Comparison of ENCODE assay signal across 18 cellular contexts in genomic region chr2:85398426-85399182, GRCh38. TPM values are rescaled to one million over a fixed set of nuclear protein-coding genes. Genes with fewer than 3 reads are reported as not detected.
DNase-seq lines count a peak whose midpoint lies in the region; ATAC-seq and TF ChIP-seq lines count a peak whose summit lies in the region.
"Had no signal": no experiment of that assay in that cellular context is flagged by ENCODE, and none has a peak within 500 bp of the region (broad histone marks: within the 10 kb centered on the region; RNA-seq: fewer than 3 reads in every experiment).

No MANE protein-coding gene starts in this region.

- no peak for TF ChIP-seq POLR2A in suprapubic skin (IDR thresholded peaks at IDR 0.05)

- ATAC-seq in RWPE2 (ENCODE audit: low read depth), result no peak
- no peak for ATAC-seq in HG03196 (IDR thresholded peaks at IDR 0.05; ENCODE audit: unreplicated experiment)
- ATAC-seq in HG02571 (IDR thresholded peaks at IDR 0.05; ENCODE audit: unreplicated experiment), result no peak
- ATAC-seq: stimulated activated naive B cell treated with anti-CD40 and anti-IgM and Interleukin-4, amounts not matched to agents 10 μg/mL and 1 μg/mL and 100 μg/mL, for 72 hours had no signal

- no peak overlapping the region for H3K4me3 ChIP-seq in RWPE2 (ENCODE audit: severe bottlenecking)
- no peak overlapping the region for H3K4me3 ChIP-seq in suprapubic skin
- H3K4me3 ChIP-seq: right lobe of liver, upper lobe of left lung had no signal

- peak; percentile 21 for DNase-seq in GM13976 (ENCODE audit: low spot score)
- DNase-seq in RWPE2 (ENCODE audit: low spot score), result peak; percentile 52
- DNase-seq in neural crest cell (ENCODE audit: low read depth, low spot score), result no peak
- DNase-seq in suprapubic skin (ENCODE audit: low spot score in 2 of 2), result peak in 1 of 2 donors; percentile 60
- no peak for DNase-seq in dermis blood vessel endothelial cell
- DNase-seq: activated CD4-positive, alpha-beta T cell treated with anti-CD3 and anti-CD28 coated beads, Interleukin-2, amount 50 U/mL, for 1 hour; activated CD8-positive, alpha-beta memory T cell treated with anti-CD3 and anti-CD28 coated beads, Interleukin-2, amount 50 U/mL, for 4 hours; NCI-H1417 treated with DMSO at 0.1 percent for 48 hours; NCI-H2171 treated with DMSO at 0.1 percent for 48 hours; NCI-H69; nucleus accumbens; Right ventricle myocardium superior; stimulated activated naive B cell treated with anti-CD40 and anti-IgM and Interleukin-4, amounts not matched to agents 10 μg/mL and 1 μg/mL and 100 μg/mL, for 72 hours had no signal

- H3K4me1 Mint-ChIP-seq in neural crest cell, result no peaks in the 10 kb centered on the region

- in situ Hi-C loops in GM13976 (cut with MboI; ENCODE audit: low sequenced_read_pairs, unreplicated experiment), result no loop called here

- peak overlapping the region; percentile 94 for H3K27ac Mint-ChIP-seq in neural crest cell (ENCODE audit: unreplicated experiment)

- H3K36me3 Mint-ChIP-seq in neural crest cell (ENCODE audit: low read depth), result peaks cover 3% of the 10 kb centered on the region

- TF ChIP-seq CTCF in GM13976 (IDR thresholded peaks at IDR 0.05; ENCODE audit: borderline replicate concordance, control extremely low read depth, extremely low read depth, insufficient read depth, missing control alignments) (no peak), RWPE2 (IDR thresholded peaks at IDR 0.05; ENCODE audit: poor library complexity, severe bottlenecking) (no peak), neural crest cell (conservative IDR thresholded peaks at IDR 0.05) (no peak), suprapubic skin (IDR thresholded peaks at IDR 0.05) (no peak)

- H3K9me3 Mint-ChIP-seq in neural crest cell, result peaks cover 2% of the 10 kb centered on the region

- H3K36me3 ChIP-seq in RWPE2 (ENCODE audit: low read depth) (peaks cover 82% of the 10 kb centered on the region), suprapubic skin (peaks cover 47% of the 10 kb centered on the region)
- H3K36me3 ChIP-seq: right lobe of liver had no signal

- no peak overlapping the region for H3K4me3 Mint-ChIP-seq in neural crest cell
- H3K4me3 Mint-ChIP-seq: stimulated activated naive B cell treated with anti-CD40 and anti-IgM and Interleukin-4, amounts not matched to agents 10 μg/mL and 1 μg/mL and 100 μg/mL, for 72 hours had no signal

- H3K27me3 ChIP-seq in RWPE2 (ENCODE audit: insufficient read depth, poor library complexity, severe bottlenecking) (no peaks in the 10 kb centered on the region), suprapubic skin (no peaks in the 10 kb centered on the region)
- H3K27me3 ChIP-seq: right lobe of liver, upper lobe of left lung had no signal

- H3K27ac ChIP-seq in RWPE2 (ENCODE audit: poor library complexity, severe bottlenecking), result no peak overlapping the region
- peak overlapping the region; percentile 4 for H3K27ac ChIP-seq in suprapubic skin
- H3K27ac ChIP-seq: right lobe of liver had no signal

- H3K4me1 ChIP-seq in RWPE2 (ENCODE audit: insufficient read depth, poor library complexity, severe bottlenecking), result no peaks in the 10 kb centered on the region
- H3K4me1 ChIP-seq in suprapubic skin, result peaks cover 47% of the 10 kb centered on the region

- 62% methylated on average over 3 of the region's 8 CpGs for WGBS in suprapubic skin

- H3K9me3 ChIP-seq in RWPE2 (ENCODE audit: severe bottlenecking) (no peaks in the 10 kb centered on the region), suprapubic skin (no peaks in the 10 kb centered on the region)
- H3K9me3 ChIP-seq: right lobe of liver, upper lobe of left lung had no signal

- no peak for TF ChIP-seq EP300 in suprapubic skin (IDR thresholded peaks at IDR 0.05)

- no peaks in the 10 kb centered on the region for H3K27me3 Mint-ChIP-seq in neural crest cell (ENCODE audit: low read depth)
- H3K27me3 Mint-ChIP-seq: stimulated activated naive B cell treated with anti-CD40 and anti-IgM and Interleukin-4, amounts not matched to agents 10 μg/mL and 1 μg/mL and 100 μg/mL, for 72 hours had no signal

RNA-seq across cellular contexts. Expression of gene CAPG, which starts 11.6 kb away (rescaled TPM):
- total RNA-seq in neural crest cell (24.3 and 32.6 TPM in 2 replicates), suprapubic skin (100 to 1,000 TPM; 139 to 212 (median 172) TPM), dermis blood vessel endothelial cell (46.1 and 56.3 TPM in 2 replicates)

RNA-seq across cellular contexts. Expression of gene SH2D6, which starts 19.9 kb away (rescaled TPM):
- total RNA-seq in neural crest cell (0.34 and 1.2 TPM in 2 replicates), suprapubic skin (not detected), dermis blood vessel endothelial cell (not detected in 2 replicates)
- total RNA-seq: bronchial epithelial cell had no signal

RNA-seq across cellular contexts. Expression of gene ELMOD3, which starts 44.0 kb away (rescaled TPM):
- total RNA-seq in neural crest cell (25.9 and 26.5 TPM in 2 replicates), suprapubic skin (10 to 100 TPM; 24.4 to 41.8 (median 30.0) TPM), dermis blood vessel endothelial cell (10.0 and 12.3 TPM in 2 replicates)

RNA-seq across cellular contexts. Expression of gene RETSAT, which starts 44.3 kb away (rescaled TPM):
- 25.2 and 26.0 TPM in 2 replicates for total RNA-seq in neural crest cell
- 100 to 1,000 TPM in 3 of 4 donors, 10 to 100 TPM in 1; 92.4 to 126 (median 117) TPM for total RNA-seq in suprapubic skin
- 64.2 and 76.2 TPM in 2 replicates for total RNA-seq in dermis blood vessel endothelial cell

Comparison
In these comparisons a context has a peak if more than half of its experiments do, and no peak if none do; other contexts are left out.
1. DNase-seq: peak in GM13976 (single experiment) and RWPE2 (single experiment); none in neural crest cell (single experiment) and dermis blood vessel endothelial cell (single experiment).